8 cellular contexts compared by ENCODE assay signal in genomic region chr17:66302761-66303626, GRCh38. TPM values are rescaled to one million over a fixed set of nuclear protein-coding genes. Genes with fewer than 3 reads are reported as not detected.
DNase-seq lines count a peak whose midpoint lies in the region; ATAC-seq lines count a peak whose summit lies in the region.

No MANE protein-coding gene starts in this region.

- intact Hi-C loops in dendritic cell treated with granulocyte-macrophage colony-stimulating factor and Interleukin-4, amounts not matched to agents 40 ng/mL and 50 ng/mL, for 4 days (cut with micrococcal nuclease) = loop anchor here (10.0 kb wide), 1 partner anchor 132 kb away; no protein-coding TSS in a partner anchor

- DNase-seq in D341Med (ENCODE audit: low spot score) (peak; percentile 72), M059J (ENCODE audit: low read depth) (peak; percentile 78), left lobe of liver (ENCODE audit: low spot score) (peak; percentile 88), DMS79 (lab: John Stamatoyannopoulos, UW) (no peak)
- peak; percentile 59 for DNase-seq in activated CD4-positive, alpha-beta T cell treated with anti-CD3 and anti-CD28 coated beads for 48 hours
- DNase-seq in stimulated activated CD4-positive, alpha-beta T cell treated with anti-CD3 and anti-CD28 coated beads, Interleukin-1b, Interleukin-23, amount 100 ng/mL, for 4 hours (ENCODE audit: low read depth in 2 of 2) = peak; percentile 14 to 32

- peaks cover 7% of the 10 kb centered on the region for H3K36me3 Mint-ChIP-seq in dendritic cell treated with granulocyte-macrophage colony-stimulating factor and Interleukin-4, amounts not matched to agents 40 ng/mL and 50 ng/mL, for 4 days (ENCODE audit: low read depth)

- peak overlapping the region; percentile 79 for H3K27ac Mint-ChIP-seq in dendritic cell treated with granulocyte-macrophage colony-stimulating factor and Interleukin-4, amounts not matched to agents 40 ng/mL and 50 ng/mL, for 4 days

- peaks cover 38% of the 10 kb centered on the region for H3K4me1 Mint-ChIP-seq in dendritic cell treated with granulocyte-macrophage colony-stimulating factor and Interleukin-4, amounts not matched to agents 40 ng/mL and 50 ng/mL, for 4 days (ENCODE audit: low read depth)

- no peaks in the 10 kb centered on the region for H3K9me3 Mint-ChIP-seq in dendritic cell treated with granulocyte-macrophage colony-stimulating factor and Interleukin-4, amounts not matched to agents 40 ng/mL and 50 ng/mL, for 4 days

- peak; percentile 20 for ATAC-seq in GM21737 (IDR thresholded peaks at IDR 0.05; ENCODE audit: unreplicated experiment)
- ATAC-seq in left lobe of liver = peak; percentile 76

- peaks cover 32% of the 10 kb centered on the region for H3K27me3 Mint-ChIP-seq in dendritic cell treated with granulocyte-macrophage colony-stimulating factor and Interleukin-4, amounts not matched to agents 40 ng/mL and 50 ng/mL, for 4 days

- peak overlapping the region; percentile 95 for H3K4me3 Mint-ChIP-seq in dendritic cell treated with granulocyte-macrophage colony-stimulating factor and Interleukin-4, amounts not matched to agents 40 ng/mL and 50 ng/mL, for 4 days

RNA-seq across cellular contexts. Expression of gene PRKCA, which starts 0.6 kb away (rescaled TPM):
- total RNA-seq in M059J (2014; rRNA removed; shearing (Covaris generic)) = 8.3 and 17.9 TPM in 2 replicates
- total RNA-seq in left lobe of liver = 21.2 TPM
